In genomic region chr20:63980317-63980805, GRCh38 we compare ENCODE assay signal across 7 cellular contexts. TPM values are rescaled to one million over a fixed set of nuclear protein-coding genes. Genes with fewer than 3 reads are reported as not detected.
DNase-seq lines count a peak whose midpoint lies in the region; ATAC-seq and TF ChIP-seq lines count a peak whose summit lies in the region.

No MANE protein-coding gene starts in this region.

- POLR2A ChIA-PET in activated CD4-positive, alpha-beta memory T cell treated with anti-CD3 and anti-CD28 coated beads, Interleukin-2, amount 10 ng/mL, durations not matched to agents 7 days and 5 days (lab: Charles Lee): interaction anchor here (0.7 to 4.3 kb wide), 19 partner anchors 9 to 459 kb away, joined by 3 to 83 read pairs (median 6); partner anchors contain the start of genes C20orf204, GMEB2, LIME1 and OPRL1

- DNase-seq in activated CD4-positive, alpha-beta memory T cell treated with anti-CD3 and anti-CD28 coated beads, Interleukin-2, amount 10 ng/mL, durations not matched to agents 7 days and 5 days: peak; percentile 60
- DNase-seq in glutamatergic neuron (no peak), skeletal muscle cell (ENCODE audit: low read depth) (no peak), GM19240 (ENCODE audit: insufficient read length, low spot score) (no peak), iPS-NIHi7 (ENCODE audit: extremely low spot score) (no peak)

- TF ChIP-seq CTCF in glutamatergic neuron (IDR thresholded peaks at IDR 0.05; ENCODE audit: partially characterized antibody, unreplicated experiment): no peak

- CTCF ChIA-PET in activated CD4-positive, alpha-beta memory T cell treated with anti-CD3 and anti-CD28 coated beads, Interleukin-2, amount 10 ng/mL, durations not matched to agents 7 days and 5 days (lab: Charles Lee): interaction anchor here (0.6 to 4.1 kb wide), 34 partner anchors 9 to 484 kb away, joined by 3 to 117 read pairs (median 4); partner anchors contain the start of genes ARFRP1, C20orf204, OPRL1 and PPDPF

- peak overlapping the region; percentile 97 for H3K27ac Mint-ChIP-seq in activated CD4-positive, alpha-beta memory T cell treated with anti-CD3 and anti-CD28 coated beads, Interleukin-2, amount 10 ng/mL, durations not matched to agents 7 days and 5 days
- no peak overlapping the region for H3K27ac Mint-ChIP-seq in glutamatergic neuron (ENCODE audit: unreplicated experiment)

- peaks cover 63% of the 10 kb centered on the region for H3K4me1 Mint-ChIP-seq in activated CD4-positive, alpha-beta memory T cell treated with anti-CD3 and anti-CD28 coated beads, Interleukin-2, amount 10 ng/mL, durations not matched to agents 7 days and 5 days
- H3K4me1 Mint-ChIP-seq in glutamatergic neuron (ENCODE audit: low read depth, unreplicated experiment): peaks cover 8% of the 10 kb centered on the region

- H3K4me3 Mint-ChIP-seq in activated CD4-positive, alpha-beta memory T cell treated with anti-CD3 and anti-CD28 coated beads, Interleukin-2, amount 10 ng/mL, durations not matched to agents 7 days and 5 days: peak overlapping the region; percentile 87
- H3K4me3 Mint-ChIP-seq in glutamatergic neuron (ENCODE audit: unreplicated experiment): peak overlapping the region; percentile 94

- ATAC-seq in GM18868 (IDR thresholded peaks at IDR 0.05; ENCODE audit: unreplicated experiment) (peak; percentile 13), HG03159 (IDR thresholded peaks at IDR 0.05; ENCODE audit: unreplicated experiment) (peak; percentile 10)

- H3K36me3 Mint-ChIP-seq in activated CD4-positive, alpha-beta memory T cell treated with anti-CD3 and anti-CD28 coated beads, Interleukin-2, amount 10 ng/mL, durations not matched to agents 7 days and 5 days (ENCODE audit: low read depth): peaks cover 28% of the 10 kb centered on the region
- no peaks in the 10 kb centered on the region for H3K36me3 Mint-ChIP-seq in glutamatergic neuron (ENCODE audit: unreplicated experiment)

- H3K4me3 ChIP-seq in skeletal muscle cell (ENCODE audit: low read depth, low read length): peak overlapping the region; percentile 92

- no peaks in the 10 kb centered on the region for H3K27me3 Mint-ChIP-seq in activated CD4-positive, alpha-beta memory T cell treated with anti-CD3 and anti-CD28 coated beads, Interleukin-2, amount 10 ng/mL, durations not matched to agents 7 days and 5 days
- peaks cover 14% of the 10 kb centered on the region for H3K27me3 Mint-ChIP-seq in glutamatergic neuron (ENCODE audit: unreplicated experiment)

- H3K9me3 Mint-ChIP-seq in activated CD4-positive, alpha-beta memory T cell treated with anti-CD3 and anti-CD28 coated beads, Interleukin-2, amount 10 ng/mL, durations not matched to agents 7 days and 5 days: no peaks in the 10 kb centered on the region
- peaks cover 4% of the 10 kb centered on the region for H3K9me3 Mint-ChIP-seq in glutamatergic neuron (ENCODE audit: unreplicated experiment)

RNA-seq across cellular contexts. Expression of gene PRPF6, which starts 0.6 kb away (rescaled TPM):
- 10 to 100 TPM; 58.4 to 60.4 TPM for total RNA-seq in activated CD4-positive, alpha-beta memory T cell treated with anti-CD3 and anti-CD28 coated beads, Interleukin-2, amount 10 ng/mL, durations not matched to agents 7 days and 5 days
- total RNA-seq in glutamatergic neuron (ENCODE audit: unreplicated experiment): 60.9 TPM

RNA-seq across cellular contexts. Expression of gene SAMD10, which starts 0.9 kb away (rescaled TPM):
- 10 to 100 TPM; 18.3 to 21.0 TPM for total RNA-seq in activated CD4-positive, alpha-beta memory T cell treated with anti-CD3 and anti-CD28 coated beads, Interleukin-2, amount 10 ng/mL, durations not matched to agents 7 days and 5 days
- 3.1 TPM for total RNA-seq in glutamatergic neuron (ENCODE audit: unreplicated experiment)

RNA-seq across cellular contexts. Expression of gene ZNF512B, which starts 10.6 kb away (rescaled TPM):
- total RNA-seq in activated CD4-positive, alpha-beta memory T cell treated with anti-CD3 and anti-CD28 coated beads, Interleukin-2, amount 10 ng/mL, durations not matched to agents 7 days and 5 days: 10 to 100 TPM; 16.5 to 16.7 TPM
- total RNA-seq in glutamatergic neuron (ENCODE audit: unreplicated experiment): 32.2 TPM

RNA-seq across cellular contexts. Expression of gene UCKL1, which starts 24.1 kb away (rescaled TPM):
- 10 to 100 TPM; 36.3 to 36.6 TPM for total RNA-seq in activated CD4-positive, alpha-beta memory T cell treated with anti-CD3 and anti-CD28 coated beads, Interleukin-2, amount 10 ng/mL, durations not matched to agents 7 days and 5 days
- 130 TPM for total RNA-seq in glutamatergic neuron (ENCODE audit: unreplicated experiment)

RNA-seq across cellular contexts. Expression of gene C20orf204, which starts 55.6 kb away (rescaled TPM):
- total RNA-seq in activated CD4-positive, alpha-beta memory T cell treated with anti-CD3 and anti-CD28 coated beads, Interleukin-2, amount 10 ng/mL, durations not matched to agents 7 days and 5 days: 1 to 10 TPM; 6.9 to 7.2 TPM
- 3.9 TPM for total RNA-seq in glutamatergic neuron (ENCODE audit: unreplicated experiment)
